Comparison of ENCODE assay signal across 7 cellular contexts in genomic region chr1:112699425-112700144, GRCh38. TPM values are rescaled to one million over a fixed set of nuclear protein-coding genes. Genes with fewer than 3 reads are reported as not detected.
A peak's percentile ranks its signal among the peaks of the same experiment; 100 is the strongest.
DNase-seq lines count a peak whose midpoint lies in the region; ATAC-seq and TF ChIP-seq lines count a peak whose summit lies in the region.

No MANE protein-coding gene starts in this region.

- no peak for TF ChIP-seq RAD21 in liver (IDR thresholded peaks at IDR 0.05)

- no peak for DNase-seq in GM23338 (ENCODE audit: low spot score)
- no peak for DNase-seq in activated CD8-positive, alpha-beta T cell treated with anti-CD3 and anti-CD28 coated beads for 36 hours
- DNase-seq in stimulated activated naive CD8-positive, alpha-beta T cell treated with anti-CD3 and anti-CD28 coated beads, Interleukin-15, amount 100 ng/mL, for 72 hours: no peak
- no peak for DNase-seq in NCI-H1930 (lab: John Stamatoyannopoulos, UW)
- no peak for DNase-seq in GM20000 (ENCODE audit: low spot score)
- DNase-seq in NCI-H2196 treated with DMSO at 0.1 percent for 48 hours (lab: John Stamatoyannopoulos, UW; ENCODE audit: unreplicated experiment): no peak

- TF ChIP-seq CTCF in GM23338 (conservative IDR thresholded peaks at IDR 0.05; ENCODE audit: low read depth in 2 of 2) (no peak), liver (IDR thresholded peaks at IDR 0.05; ENCODE audit: low read depth, low read length, missing input control) (no peak), GM20000 (IDR thresholded peaks at IDR 0.05; ENCODE audit: extremely low read depth, missing control alignments) (no peak)
- no peak for TF ChIP-seq CTCF in activated CD8-positive, alpha-beta T cell treated with anti-CD3 and anti-CD28 coated beads for 36 hours (IDR thresholded peaks at IDR 0.05)

- 74% methylated on average over 13 of the region's 13 CpGs for WGBS in liver

- POLR2A ChIA-PET in activated CD8-positive, alpha-beta T cell treated with anti-CD3 and anti-CD28 coated beads for 36 hours (lab: Charles Lee): interaction anchor here (0.7 to 7.5 kb wide), 4 partner anchors 10 to 81 kb away, joined by 3 to 59 read pairs (median 4); partner anchors contain the start of genes MOV10 and ST7L

- H3K9me2 ChIP-seq in GM23338 (ENCODE audit: insufficient read depth): no peaks in the 10 kb centered on the region

- H3K27me3 ChIP-seq in GM23338 (ENCODE audit: insufficient read depth) (peaks cover 29% of the 10 kb centered on the region), liver (ENCODE audit: control insufficient read depth in 4 of 4, insufficient read depth in 4 of 4, low read length in 3 of 4) (no peaks in the 10 kb centered on the region)

- H3K9me3 ChIP-seq in liver (ENCODE audit: control insufficient read depth in 4 of 4, low read length in 3 of 4): no peaks in the 10 kb centered on the region

- H3K79me2 ChIP-seq in GM23338 (replicated peaks; ENCODE audit: insufficient read depth): peaks cover 9% of the 10 kb centered on the region; the same call in 1 of the 2 replicates

- peak overlapping the region; percentile 69 for H3K4me2 ChIP-seq in GM23338

- no peak overlapping the region for H2AFZ ChIP-seq in GM23338

- H3K27ac ChIP-seq in GM23338 (ENCODE audit: low read depth): no peak overlapping the region
- H3K27ac ChIP-seq in liver (ENCODE audit: low read depth in 1 of 2, low read length in 2 of 2): peak overlapping the region; percentile 74 to 75

- H3K4me1 ChIP-seq in GM23338 (ENCODE audit: insufficient read depth): peaks cover 54% of the 10 kb centered on the region
- H3K4me1 ChIP-seq in liver (ENCODE audit: control insufficient read depth in 4 of 4, insufficient read depth in 4 of 4, low read length in 3 of 4): peaks cover 21 to 46% (median 39%) of the 10 kb centered on the region in 4 donors

- H3K4me1 Mint-ChIP-seq in GM23338: peaks cover 69% of the 10 kb centered on the region
- peaks cover 44% of the 10 kb centered on the region for H3K4me1 Mint-ChIP-seq in activated CD8-positive, alpha-beta T cell treated with anti-CD3 and anti-CD28 coated beads for 36 hours (ENCODE audit: low read depth)
- peaks cover 55% of the 10 kb centered on the region for H3K4me1 Mint-ChIP-seq in stimulated activated naive CD8-positive, alpha-beta T cell treated with anti-CD3 and anti-CD28 coated beads, Interleukin-15, amount 100 ng/mL, for 72 hours

- H3K4me3 ChIP-seq in GM23338 (no peak overlapping the region), liver (ENCODE audit: low read depth in 1 of 3, low read length in 3 of 3) (no peak overlapping the region)

- H3K27me3 Mint-ChIP-seq in GM23338 (ENCODE audit: insufficient read depth, low read depth, poor library complexity): peaks cover 39% of the 10 kb centered on the region
- H3K27me3 Mint-ChIP-seq in activated CD8-positive, alpha-beta T cell treated with anti-CD3 and anti-CD28 coated beads for 36 hours: no peaks in the 10 kb centered on the region
- H3K27me3 Mint-ChIP-seq in stimulated activated naive CD8-positive, alpha-beta T cell treated with anti-CD3 and anti-CD28 coated beads, Interleukin-15, amount 100 ng/mL, for 72 hours: no peaks in the 10 kb centered on the region

- no peak for ATAC-seq in GM23338
- ATAC-seq in activated CD8-positive, alpha-beta T cell treated with anti-CD3 and anti-CD28 coated beads for 36 hours: no peak
- ATAC-seq in stimulated activated naive CD8-positive, alpha-beta T cell treated with anti-CD3 and anti-CD28 coated beads, Interleukin-15, amount 100 ng/mL, for 72 hours: no peak

- peaks cover 69% of the 10 kb centered on the region for H3K36me3 Mint-ChIP-seq in GM23338 (ENCODE audit: low read depth)
- peaks cover 18% of the 10 kb centered on the region for H3K36me3 Mint-ChIP-seq in activated CD8-positive, alpha-beta T cell treated with anti-CD3 and anti-CD28 coated beads for 36 hours (ENCODE audit: low read depth)

- H3F3A ChIP-seq in GM23338 (replicated peaks; ENCODE audit: low read depth): 0 out of 2 replicates have a peak, but pooled peaks cover 3% of the 10 kb centered on the region

- no peak overlapping the region for H3K27ac Mint-ChIP-seq in GM23338
- H3K27ac Mint-ChIP-seq in activated CD8-positive, alpha-beta T cell treated with anti-CD3 and anti-CD28 coated beads for 36 hours: peak overlapping the region; percentile 93
- H3K27ac Mint-ChIP-seq in stimulated activated naive CD8-positive, alpha-beta T cell treated with anti-CD3 and anti-CD28 coated beads, Interleukin-15, amount 100 ng/mL, for 72 hours: peak overlapping the region; percentile 45 to 84

- CTCF ChIA-PET in activated CD8-positive, alpha-beta T cell treated with anti-CD3 and anti-CD28 coated beads for 36 hours (lab: Charles Lee): interaction anchor here (1.8 to 6.2 kb wide), 2 partner anchors 8 to 17 kb away, joined by 5 to 60 read pairs; partner anchors contain the start of gene PPM1J

- peaks cover 25% of the 10 kb centered on the region for H4K20me1 ChIP-seq in GM23338 (replicated peaks; ENCODE audit: insufficient read depth)

- H3K4me3 Mint-ChIP-seq in GM23338: peak overlapping the region; percentile 11; the same call in 1 of the 3 replicates
- H3K4me3 Mint-ChIP-seq in activated CD8-positive, alpha-beta T cell treated with anti-CD3 and anti-CD28 coated beads for 36 hours: no peak overlapping the region
- peak overlapping the region in 1 of 2 donors; percentile 44 for H3K4me3 Mint-ChIP-seq in stimulated activated naive CD8-positive, alpha-beta T cell treated with anti-CD3 and anti-CD28 coated beads, Interleukin-15, amount 100 ng/mL, for 72 hours

- intact Hi-C loops in activated CD8-positive, alpha-beta T cell treated with anti-CD3 and anti-CD28 coated beads for 36 hours (cut with micrococcal nuclease): loop anchor here (10.0 kb wide), 1 partner anchor 85 kb away; the partner anchor contains the start of genes CAPZA1 and ST7L

- peaks cover 4% of the 10 kb centered on the region; the same call in 1 of the 2 replicates for H3K36me3 ChIP-seq in GM23338 (ENCODE audit: insufficient read depth)
- H3K36me3 ChIP-seq in liver (ENCODE audit: control insufficient read depth in 4 of 4, insufficient read depth in 3 of 4, low read depth in 1 of 4, low read length in 3 of 4): peaks cover 2 to 20% (median 6%) of the 10 kb centered on the region in 4 donors

- H3K9ac ChIP-seq in liver (ENCODE audit: low read depth in 1 of 2, low read length in 2 of 2): peak overlapping the region in 1 of 2 donors; percentile 22

- no peaks in the 10 kb centered on the region for H3K9me3 Mint-ChIP-seq in GM23338
- no peaks in the 10 kb centered on the region for H3K9me3 Mint-ChIP-seq in activated CD8-positive, alpha-beta T cell treated with anti-CD3 and anti-CD28 coated beads for 36 hours
- no peaks in the 10 kb centered on the region for H3K9me3 Mint-ChIP-seq in stimulated activated naive CD8-positive, alpha-beta T cell treated with anti-CD3 and anti-CD28 coated beads, Interleukin-15, amount 100 ng/mL, for 72 hours

TF ChIP-seq in GM23338, 12 proteins besides CTCF, POLR2A, EP300 and RAD21 (continues in another document):
- TF ChIP-seq, protein P1, sequence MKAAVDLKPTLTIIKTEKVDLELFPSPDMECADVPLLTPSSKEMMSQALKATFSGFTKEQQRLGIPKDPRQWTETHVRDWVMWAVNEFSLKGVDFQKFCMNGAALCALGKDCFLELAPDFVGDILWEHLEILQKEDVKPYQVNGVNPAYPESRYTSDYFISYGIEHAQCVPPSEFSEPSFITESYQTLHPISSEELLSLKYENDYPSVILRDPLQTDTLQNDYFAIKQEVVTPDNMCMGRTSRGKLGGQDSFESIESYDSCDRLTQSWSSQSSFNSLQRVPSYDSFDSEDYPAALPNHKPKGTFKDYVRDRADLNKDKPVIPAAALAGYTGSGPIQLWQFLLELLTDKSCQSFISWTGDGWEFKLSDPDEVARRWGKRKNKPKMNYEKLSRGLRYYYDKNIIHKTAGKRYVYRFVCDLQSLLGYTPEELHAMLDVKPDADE (IDR thresholded peaks at IDR 0.05): no peak
- no peak for TF ChIP-seq CREB1 (CRISPR knock-in tag; IDR thresholded peaks at IDR 0.05; ENCODE audit: low read depth)
- no peak for TF ChIP-seq POLR2AphosphoS5 (IDR thresholded peaks at IDR 0.05; ENCODE audit: low read depth)
- no peak for TF ChIP-seq EZH2phosphoT487 (IDR thresholded peaks at IDR 0.05; ENCODE audit: unreplicated experiment)
- no peak for TF ChIP-seq JUNB (IDR thresholded peaks at IDR 0.05; ENCODE audit: unreplicated experiment)

TF ChIP-seq in liver, 16 proteins besides CTCF, POLR2A, EP300 and RAD21 (continues in another document):
- TF ChIP-seq HNF4G (IDR thresholded peaks at IDR 0.05): no peak
- TF ChIP-seq, protein P2, sequence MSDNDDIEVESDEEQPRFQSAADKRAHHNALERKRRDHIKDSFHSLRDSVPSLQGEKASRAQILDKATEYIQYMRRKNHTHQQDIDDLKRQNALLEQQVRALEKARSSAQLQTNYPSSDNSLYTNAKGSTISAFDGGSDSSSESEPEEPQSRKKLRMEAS (IDR thresholded peaks at IDR 0.05): no peak

RNA-seq across cellular contexts. Expression of gene RHOC, which starts 7.3 kb away (rescaled TPM):
- total RNA-seq in GM23338 (2014; rRNA removed; shearing (Covaris generic)): 51.3 and 65.4 TPM in 2 replicates
- polyA plus RNA-seq in GM23338 (2016; fragmentation: Nextera tagmentation; extraction: Ambion mirVana) (73.5 and 76.7 TPM in 2 replicates), liver (100 to 1,000 TPM in 1 of 2 donors, 10 to 100 TPM in 1; 84.9 to 102 TPM)
- total RNA-seq in activated CD8-positive, alpha-beta T cell treated with anti-CD3 and anti-CD28 coated beads for 36 hours: 10 to 100 TPM; 34.2 to 34.7 TPM
- total RNA-seq in liver: 10 to 100 TPM; 50.4 to 52.6 TPM

RNA-seq across cellular contexts. Expression of gene PPM1J, which starts 15.5 kb away (rescaled TPM):
- 12.7 and 22.4 TPM in 2 replicates for total RNA-seq in GM23338 (2014; rRNA removed; shearing (Covaris generic))
- polyA plus RNA-seq in GM23338 (2016; fragmentation: Nextera tagmentation; extraction: Ambion mirVana): 17.9 and 19.0 TPM in 2 replicates
- 1 to 10 TPM; 1.7 to 2.8 TPM for total RNA-seq in activated CD8-positive, alpha-beta T cell treated with anti-CD3 and anti-CD28 coated beads for 36 hours
- total RNA-seq in liver: under 1 TPM in 1 of 2 donors, not detected in 1; 0.08 TPM
- polyA plus RNA-seq in liver: under 1 TPM in 1 of 2 donors, not detected in 1; 0.17 TPM

RNA-seq across cellular contexts. Expression of gene MOV10, which starts 25.1 kb away (rescaled TPM):
- total RNA-seq in GM23338 (2014; rRNA removed; shearing (Covaris generic)): 56.8 and 77.6 TPM in 2 replicates
- 52.4 and 53.6 TPM in 2 replicates for polyA plus RNA-seq in GM23338 (2016; fragmentation: Nextera tagmentation; extraction: Ambion mirVana)
- 10 to 100 TPM; 77.2 to 78.5 TPM for total RNA-seq in activated CD8-positive, alpha-beta T cell treated with anti-CD3 and anti-CD28 coated beads for 36 hours
- 10 to 100 TPM; 32.0 to 32.4 TPM for total RNA-seq in liver
- 10 to 100 TPM; 35.1 to 36.8 TPM for polyA plus RNA-seq in liver
